18 cellular contexts compared by ENCODE assay signal in genomic region chr10:22736134-22736533, GRCh38. TPM values are rescaled to one million over a fixed set of nuclear protein-coding genes. Genes with fewer than 3 reads are reported as not detected.
DNase-seq lines count a peak whose midpoint lies in the region; ATAC-seq and TF ChIP-seq lines count a peak whose summit lies in the region.
"Had no signal": no experiment of that assay in that cellular context is flagged by ENCODE, and none has a peak within 500 bp of the region (broad histone marks: within the 10 kb centered on the region; RNA-seq: fewer than 3 reads in every experiment).

No MANE protein-coding gene starts in this region.

- DNase-seq in A172 (ENCODE audit: low spot score) (peak; percentile 84), HFFc6 (peak; percentile 25), RPMI7951 (ENCODE audit: low read depth) (peak; percentile 8), epithelial cell of esophagus (ENCODE audit: low read depth) (peak; percentile 65), heart right ventricle (no peak), midbrain (lab: John Stamatoyannopoulos, UW) (no peak), right cardiac atrium (no peak)
- DNase-seq: 8988T, C1 segment of cervical spinal cord, DMS 273 treated with DMSO at 0.1 percent for 48 hours, NCI-H1105, NCI-H1694 treated with DMSO at 0.1 percent for 48 hours, NCI-H774, SHP77 treated with DMSO at 0.1 percent for 48 hours had no signal

- peaks cover 40% of the 10 kb centered on the region for H3K4me1 Mint-ChIP-seq in HFFc6 (ENCODE audit: low read depth)
- H3K4me1 Mint-ChIP-seq: GM23338 had no signal

- H3K4me3 Mint-ChIP-seq in HFFc6: peak overlapping the region; percentile 2; the same call in 1 of the 2 replicates
- H3K4me3 Mint-ChIP-seq: GM23338, IgD-negative memory B cell had no signal

- H3K27me3 ChIP-seq in heart right ventricle: peaks cover 0 to 6% (median 0%) of the 10 kb centered on the region in 7 donors
- no peaks in the 10 kb centered on the region for H3K27me3 ChIP-seq in right cardiac atrium (ENCODE audit: control insufficient read depth, insufficient read depth)

- intact Hi-C loops in heart right ventricle (cut with DNase I): no loop called here
- intact Hi-C loops in right cardiac atrium (cut with DNase I): no loop called here

- TF ChIP-seq CTCF in HFFc6 (IDR thresholded peaks at IDR 0.05) (no peak), epithelial cell of esophagus (IDR thresholded peaks at IDR 0.05; ENCODE audit: insufficient read depth, low read depth, low read length, missing control alignments) (no peak), heart right ventricle (IDR thresholded peaks at IDR 0.05) (no peak)

- H3K9me3 Mint-ChIP-seq in HFFc6: peaks cover 4% of the 10 kb centered on the region; the same call in 1 of the 2 replicates

- peak overlapping the region; percentile 23; the same call in 1 of the 2 replicates for H3K27ac Mint-ChIP-seq in HFFc6
- H3K27ac Mint-ChIP-seq: GM23338, IgD-negative memory B cell had no signal

- ATAC-seq in heart right ventricle (no peak), right cardiac atrium (no peak), HG02759 (IDR thresholded peaks at IDR 0.05; ENCODE audit: unreplicated experiment) (no peak)
- ATAC-seq: GM23338, Panc1 had no signal

- H3K4me1 ChIP-seq in heart right ventricle: peaks cover 0 to 19% (median 0%) of the 10 kb centered on the region in 9 donors
- no peaks in the 10 kb centered on the region for H3K4me1 ChIP-seq in right cardiac atrium (ENCODE audit: control insufficient read depth, insufficient read depth, low read length)

- H3K36me3 ChIP-seq in heart right ventricle: no peaks in the 10 kb centered on the region

- H3K27ac ChIP-seq in heart right ventricle (no peak overlapping the region), right cardiac atrium (ENCODE audit: low read length) (no peak overlapping the region)

- H3K36me3 Mint-ChIP-seq in HFFc6 (ENCODE audit: low read depth): 0 out of 2 replicates have a peak, but pooled peaks cover 4% of the 10 kb centered on the region
- H3K36me3 Mint-ChIP-seq: IgD-negative memory B cell had no signal

- H3K4me3 ChIP-seq in epithelial cell of esophagus (ENCODE audit: low read length) (no peak overlapping the region), heart right ventricle (no peak overlapping the region), right cardiac atrium (ENCODE audit: low read length) (no peak overlapping the region)
- H3K4me3 ChIP-seq: GM23338 had no signal

- peaks cover 0 to 4% (median 0%) of the 10 kb centered on the region in 11 donors for H3K9me3 ChIP-seq in heart right ventricle
- H3K9me3 ChIP-seq in right cardiac atrium (ENCODE audit: control insufficient read depth, low read length): no peaks in the 10 kb centered on the region

- no peaks in the 10 kb centered on the region; the same call in 1 of the 2 replicates for H3K27me3 Mint-ChIP-seq in HFFc6 (ENCODE audit: insufficient read depth)

RNA-seq across cellular contexts. Expression of gene PIP4K2A, which starts 21.8 kb away (rescaled TPM):
- total RNA-seq in A172 (2014; rRNA removed; shearing (Covaris generic)): 74.9 and 92.5 TPM in 2 replicates
- total RNA-seq in HFFc6 (2021; fragmentation: NEBNext Ultra II Directional; extraction: Animal tissue kit (Norgen Biotek cat#: 25700)): 10 to 100 TPM; 50.1 to 67.9 (median 58.9) TPM
- 40.5 and 50.4 TPM in 2 replicates for total RNA-seq in RPMI7951 (2014; rRNA removed; shearing (Covaris generic))
- total RNA-seq in heart right ventricle (10 to 100 TPM in 8 of 10 donors, 1 to 10 TPM in 2; 8.8 to 29.1 (median 14.3) TPM), right cardiac atrium (10 to 100 TPM; 21.4 to 31.7 (median 24.5) TPM)
- polyA plus RNA-seq in heart right ventricle (1 to 10 TPM; 6.0 to 6.4 TPM), right cardiac atrium (10.1 TPM)

Comparison
In these comparisons a context has a peak if more than half of its experiments do, and no peak if none do; other contexts are left out.
1. DNase-seq: peak in A172 (single experiment), HFFc6 (single experiment), RPMI7951 (single experiment) and epithelial cell of esophagus (single experiment); none in heart right ventricle (0 of 2), midbrain (single experiment) and right cardiac atrium (0 of 3).